In genomic region chr7:105654994-105655900, GRCh38 we compare ENCODE assay signal across 11 cellular contexts.
DNase-seq lines count a peak whose midpoint lies in the region; ATAC-seq and TF ChIP-seq lines count a peak whose summit lies in the region.
"Had no signal": no experiment of that assay in that cellular context is flagged by ENCODE, and none has a peak within 500 bp of the region (broad histone marks: within the 10 kb centered on the region; RNA-seq: fewer than 3 reads in every experiment).

No MANE protein-coding gene starts in this region.

- no peaks in the 10 kb centered on the region for H3K9me3 ChIP-seq in body of pancreas

- H3K4ac ChIP-seq in mesendoderm (ENCODE audit: low read depth, low read length) = peak overlapping the region; percentile 75

- H3K4me1 ChIP-seq in body of pancreas = peaks cover 34% of the 10 kb centered on the region
- H3K4me1 ChIP-seq in mesendoderm (ENCODE audit: control insufficient read depth, low read depth, low read length) = peaks cover 28% of the 10 kb centered on the region
- H3K4me1 ChIP-seq: parathyroid adenoma had no signal

- H4K8ac ChIP-seq in mesendoderm (ENCODE audit: low read depth, low read length) = no peak overlapping the region

- peak overlapping the region; percentile 8 for H2AK5ac ChIP-seq in mesendoderm (ENCODE audit: low read length)

- H3K27ac ChIP-seq in body of pancreas = no peak overlapping the region
- peak overlapping the region; percentile 93 for H3K27ac ChIP-seq in mesendoderm (ENCODE audit: low read depth, low read length)
- H3K27ac ChIP-seq: parathyroid adenoma had no signal

- intact Hi-C loops in body of pancreas (cut with DNase I) = loop anchor here (10.0 kb wide), 1 partner anchor 390 kb away; no protein-coding TSS in a partner anchor

- H3K9ac ChIP-seq in mesendoderm (ENCODE audit: low read length) = peak overlapping the region; percentile 57
- H3K9ac ChIP-seq: parathyroid adenoma had no signal

- ATAC-seq in body of pancreas (peak; percentile 49), GM19463 (IDR thresholded peaks at IDR 0.05; ENCODE audit: unreplicated experiment) (no peak), HG03378 (IDR thresholded peaks at IDR 0.05; ENCODE audit: unreplicated experiment) (no peak)
- ATAC-seq: Panc1; stimulated activated effector memory CD8-positive, alpha-beta T cell treated with anti-CD3 and anti-CD28 coated beads, Interleukin-12 subunit alpha, Interleukin-12 subunit beta, amount 100 ng/mL, for 72 hours had no signal

- no peak overlapping the region for H3K23ac ChIP-seq in mesendoderm (ENCODE audit: low read length)

- H2BK15ac ChIP-seq in mesendoderm (replicated peaks; ENCODE audit: low read depth) = no peak overlapping the region

- DNase-seq in AG10803 (ENCODE audit: low read depth) = peak; percentile 38
- DNase-seq in NAMALWA (ENCODE audit: low spot score) = peak; percentile 27
- peak; percentile 55 to 81 (median 74) for DNase-seq in body of pancreas
- peak; percentile 98 for DNase-seq in mesendoderm
- DNase-seq in NCI-H1417 treated with DMSO at 0.1 percent for 48 hours (lab: John Stamatoyannopoulos, UW) = no peak
- DNase-seq in DMS79 treated with DMSO at 0.1 percent for 48 hours (lab: John Stamatoyannopoulos, UW) = no peak

- H3K36me3 ChIP-seq in body of pancreas (replicated peaks in 1 of 2; ENCODE audit: insufficient read depth in 1 of 2, low read depth in 2 of 2) = no peaks in the 10 kb centered on the region
- no peaks in the 10 kb centered on the region for H3K36me3 ChIP-seq in mesendoderm (ENCODE audit: control insufficient read depth, insufficient read depth, low read length)

- peak overlapping the region; percentile 91 for H3K56ac ChIP-seq in mesendoderm (ENCODE audit: low read length)

- no peak overlapping the region for H3K4me2 ChIP-seq in mesendoderm (ENCODE audit: low read length)

- H3K18ac ChIP-seq in mesendoderm (ENCODE audit: low read length) = peak overlapping the region; percentile 60

- 41 to 45% methylated on average over 10 to 14 of the region's 14 CpGs for WGBS in body of pancreas, 2 donors
- WGBS in mesendoderm (ENCODE audit: extremely low coverage, insufficient coverage, low lambda C conversion rate) = no CpG with 5 or more reads among the region's 14 CpGs

- no peak for TF ChIP-seq POLR2A in body of pancreas (IDR thresholded peaks at IDR 0.05)

- no peak overlapping the region for H4K5ac ChIP-seq in mesendoderm (ENCODE audit: low read length)

- TF ChIP-seq CTCF in AG10803 (conservative IDR thresholded peaks at IDR 0.05; ENCODE audit: low read length) (no peak), body of pancreas (IDR thresholded peaks at IDR 0.05) (no peak)

- H2BK120ac ChIP-seq in mesendoderm (ENCODE audit: low read depth, low read length) = peak overlapping the region; percentile 4

- H3K79me2 ChIP-seq in mesendoderm (ENCODE audit: control insufficient read depth, insufficient read depth, low read length) = no peaks in the 10 kb centered on the region
- H3K79me2 ChIP-seq: parathyroid adenoma had no signal

- no peak overlapping the region for H3K4me3 ChIP-seq in AG10803 (ENCODE audit: low read length)
- no peak overlapping the region for H3K4me3 ChIP-seq in body of pancreas
- no peak overlapping the region for H3K4me3 ChIP-seq in mesendoderm (ENCODE audit: low read length)

- H2BK5ac ChIP-seq in mesendoderm (ENCODE audit: low read length) = peak overlapping the region; percentile 87

- H3K79me1 ChIP-seq in mesendoderm (ENCODE audit: low read length) = no peaks in the 10 kb centered on the region

- no peaks in the 10 kb centered on the region for H3K27me3 ChIP-seq in body of pancreas
- no peaks in the 10 kb centered on the region for H3K27me3 ChIP-seq in mesendoderm (ENCODE audit: insufficient read depth, low read length, poor library complexity)

Comparison
In these comparisons a context has a peak if more than half of its experiments do, and no peak if none do; other contexts are left out.
1. DNase-seq: peak in AG10803 (single experiment), NAMALWA (single experiment), body of pancreas (4 of 4) and mesendoderm (single experiment); none in NCI-H1417 treated with DMSO at 0.1 percent for 48 hours (single experiment) and DMS79 treated with DMSO at 0.1 percent for 48 hours (single experiment).